Comparison of ENCODE assay signal across 1 cellular context in the genomic region with DNA sequence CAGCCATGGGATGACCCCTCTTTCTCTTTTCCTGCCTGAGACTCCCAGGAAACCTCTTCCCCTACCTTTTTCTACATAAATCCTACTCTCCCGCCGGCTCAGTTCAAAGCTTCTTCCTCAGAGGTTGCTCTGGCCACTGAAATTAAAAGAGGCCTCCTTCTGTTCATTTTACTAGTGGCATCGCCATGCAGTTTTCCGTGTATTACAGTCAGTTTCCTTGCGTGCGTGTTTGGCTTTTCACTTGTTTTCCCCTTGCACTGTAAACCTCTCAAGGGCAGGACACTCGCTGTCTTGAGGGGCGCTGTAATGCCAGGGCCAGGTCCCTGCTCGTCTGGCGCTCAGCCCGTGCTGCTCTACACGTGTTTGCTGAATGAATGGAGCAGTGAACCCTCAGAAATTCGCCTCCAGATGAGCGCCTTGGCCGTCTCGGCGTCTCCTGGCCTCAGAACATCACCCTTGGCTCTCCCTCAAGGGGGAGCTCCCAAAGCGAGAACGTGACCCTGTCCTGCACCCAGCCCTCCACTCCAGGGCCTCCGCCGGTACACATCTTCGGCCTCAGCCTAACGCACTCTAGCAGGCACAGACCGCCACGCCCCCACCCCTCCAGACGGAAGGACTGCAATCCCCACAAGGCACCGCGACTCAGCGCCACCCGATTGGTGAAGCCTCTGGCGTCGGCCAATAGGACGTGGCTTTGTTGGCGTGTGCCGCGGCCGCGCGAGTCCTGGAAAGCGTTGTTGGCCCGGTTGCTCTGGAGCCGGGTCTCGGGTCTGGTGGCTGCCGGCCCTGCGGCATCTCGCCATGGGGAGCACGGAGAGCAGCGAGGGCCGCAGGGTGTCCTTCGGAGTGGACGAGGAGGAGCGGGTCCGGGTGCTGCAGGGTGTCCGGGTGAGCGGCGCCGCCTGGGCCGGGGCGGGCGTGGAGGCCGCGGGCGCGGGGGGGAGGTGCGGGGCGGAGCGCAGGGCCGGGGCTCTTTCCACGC.
TF ChIP-seq lines count a peak whose summit lies in the region.

CHCHD6 (plus strand) TSS at position 729 of the 982 bp plus-strand sequence; CDS start at position 802, 73 bp downstream.

TF ChIP-seq in HEK293T, 16 proteins besides CTCF, POLR2A, EP300 and RAD21 (continued from another document):
- TF ChIP-seq FOXM1 (IDR thresholded peaks at IDR 0.05; ENCODE audit: borderline replicate concordance): no peak
- no peak for TF ChIP-seq ZNF384 (IDR thresholded peaks at IDR 0.05)
